Comparison of ENCODE assay signal across 8 cellular contexts in the genomic region with DNA sequence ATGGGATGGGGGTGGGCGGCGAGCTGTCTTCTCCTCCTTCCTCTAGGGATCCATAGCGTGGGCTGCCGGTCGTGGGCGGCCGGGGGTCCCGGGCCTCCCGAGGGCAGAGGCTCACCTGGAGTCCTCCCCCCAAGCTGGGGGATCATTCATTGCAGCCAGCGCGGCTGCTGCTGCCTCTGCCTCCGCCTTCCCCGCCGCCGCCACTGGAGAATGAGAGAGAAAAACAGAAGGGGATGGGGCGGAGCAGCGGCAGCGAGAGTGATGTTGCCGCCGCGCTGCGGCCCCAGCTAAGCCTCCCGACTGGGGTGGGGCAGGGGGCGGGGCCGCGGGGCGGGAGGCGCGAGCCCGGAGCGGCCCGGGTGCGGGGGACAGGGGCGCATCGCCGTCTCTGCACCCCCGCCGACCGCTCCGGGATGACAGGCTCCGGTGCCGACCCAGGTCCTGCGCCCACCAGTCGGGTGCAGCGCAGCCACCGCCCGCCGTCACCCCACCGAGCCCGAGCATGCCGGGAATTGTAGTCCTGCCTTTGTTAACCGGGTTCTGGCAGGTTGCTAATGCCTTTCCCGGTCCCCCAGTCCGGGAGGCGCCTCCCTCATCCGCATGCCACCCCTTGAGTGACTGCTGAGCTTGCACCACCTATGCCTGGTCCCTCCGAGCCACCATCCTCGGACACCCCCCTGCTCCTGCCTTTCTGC. TPM values are rescaled to one million over a fixed set of nuclear protein-coding genes. Genes with fewer than 3 reads are reported as not detected.
DNase-seq lines count a peak whose midpoint lies in the region; ATAC-seq and TF ChIP-seq lines count a peak whose summit lies in the region.

A gene (minus strand): TSS at position 225 of the 695 bp plus-strand sequence. CDS start 580 bp downstream, outside the sequence.

- peak; percentile 52 for ATAC-seq in HG02970 (IDR thresholded peaks at IDR 0.05; ENCODE audit: low FRiP score, unreplicated experiment)
- peak; percentile 86 for ATAC-seq in activated B cell treated with CpG ODN at 0.5 μM for 24 hours (ENCODE audit: low read depth)
- no peak for ATAC-seq in HG02852 (IDR thresholded peaks at IDR 0.05; ENCODE audit: unreplicated experiment)

- peak within 1 kb of the TSS; percentile 18 for H3K27ac Mint-ChIP-seq in activated B cell treated with CpG ODN at 0.5 μM for 24 hours
- H3K27ac Mint-ChIP-seq in immature natural killer cell: peak within 1 kb of the TSS in 4 of 6 donors; percentile 23 to 81 (median 47)

- intact Hi-C loops in activated B cell treated with CpG ODN at 0.5 μM for 24 hours (cut with micrococcal nuclease): loop anchor here (1.0 to 5.0 kb wide), 4 partner anchors 51 to 365 kb away; a partner anchor contains a TSS
- intact Hi-C loops in spleen (cut with DNase I; ENCODE audit: low total_unique reads): no loop called here

- no peaks in the 10 kb centered on the region for H3K36me3 ChIP-seq in spleen

- H3K4me1 Mint-ChIP-seq in activated B cell treated with CpG ODN at 0.5 μM for 24 hours (no peaks in the 10 kb centered on the region), immature natural killer cell (peaks cover 7 to 9% of the 10 kb centered on the region in 2 donors)

- H3K27me3 Mint-ChIP-seq in activated B cell treated with CpG ODN at 0.5 μM for 24 hours (no peaks in the 10 kb centered on the region), immature natural killer cell (ENCODE audit: low read depth in 3 of 3) (peaks cover 0 to 2% (median 2%) of the 10 kb centered on the region in 3 donors)

- no peaks in the 10 kb centered on the region for H3K9me3 ChIP-seq in spleen

- TF ChIP-seq POLR2A in spleen (IDR thresholded peaks at IDR 0.05): no peak

- TF ChIP-seq CTCF in GM12875 (IDR thresholded peaks at IDR 0.05; ENCODE audit: borderline replicate concordance, insufficient read depth, low read depth, low read length) (no peak), activated B cell treated with CpG ODN at 0.5 μM for 24 hours (IDR thresholded peaks at IDR 0.05) (no peak), spleen (IDR thresholded peaks at IDR 0.05 in 8 of 11, conservative IDR thresholded peaks at IDR 0.05 in 3 of 11) (no peak)

- H3K36me3 Mint-ChIP-seq in activated B cell treated with CpG ODN at 0.5 μM for 24 hours (ENCODE audit: low read depth): no peaks in the 10 kb centered on the region
- no peaks in the 10 kb centered on the region for H3K36me3 Mint-ChIP-seq in immature natural killer cell

- H3K27me3 ChIP-seq in spleen (replicated peaks in 1 of 7): peaks cover 0 to 5% (median 0%) of the 10 kb centered on the region in 7 donors

- DNase-seq in NCI-H2171 treated with DMSO at 0.1 percent for 48 hours (lab: John Stamatoyannopoulos, UW): peak; percentile 93
- DNase-seq in activated B cell treated with CpG ODN at 0.5 μM for 24 hours: peak; percentile 60
- DNase-seq in caudate nucleus (lab: John Stamatoyannopoulos, UW): peak in 58 of 61 donors; percentile 45 to 94 (median 82)
- DNase-seq in immature natural killer cell: peak; percentile 42 to 53 (median 49)
- DNase-seq in spleen: peak; percentile 93

- H3K9me3 Mint-ChIP-seq in activated B cell treated with CpG ODN at 0.5 μM for 24 hours (no peaks in the 10 kb centered on the region), immature natural killer cell (no peaks in the 10 kb centered on the region)

- POLR2A ChIA-PET in activated B cell treated with CpG ODN at 0.5 μM for 24 hours (lab: Charles Lee): interaction anchor here (0.5 to 0.9 kb wide), 6 partner anchors 11 to 129 kb away, joined by 3 to 11 read pairs (median 3); a partner anchor contains a TSS

- WGBS in spleen, 5 donors: 0 to 3% (median 1%) methylated on average over 15 to 58 of the region's 58 CpGs

- H3K27ac ChIP-seq in caudate nucleus (ENCODE audit: low read depth, low read length): peak within 1 kb of the TSS; percentile 72
- peak within 1 kb of the TSS; percentile 11 to 88 (median 66) for H3K27ac ChIP-seq in spleen

- H3K4me3 Mint-ChIP-seq in activated B cell treated with CpG ODN at 0.5 μM for 24 hours (peak within 1 kb of the TSS; percentile 86), immature natural killer cell (peak within 1 kb of the TSS; percentile 86 to 93 (median 88))

- peak within 1 kb of the TSS; percentile 51 for H3K4me3 ChIP-seq in GM12875 (ENCODE audit: low read depth, low read length)
- H3K4me3 ChIP-seq in spleen: peak within 1 kb of the TSS; percentile 67 to 93 (median 84)

- CTCF ChIA-PET in activated B cell treated with CpG ODN at 0.5 μM for 24 hours (lab: Charles Lee): interaction anchor here (1.2 kb wide), 1 partner anchor 9 kb away, joined by 5 read pairs; no protein-coding TSS in a partner anchor

- H3K4me1 ChIP-seq in spleen: peaks cover 3 to 53% (median 30%) of the 10 kb centered on the region in 6 donors

RNA-seq across cellular contexts. Expression of the gene that starts here (rescaled TPM):
- 1.5 and 1.8 TPM in 2 replicates for total RNA-seq in activated B cell treated with CpG ODN at 0.5 μM for 24 hours
- polyA plus RNA-seq in immature natural killer cell: 1 to 10 TPM in 2 of 3 donors, not detected in 1; 1.6 to 2.5 TPM
- 1 to 10 TPM; 3.0 to 6.5 (median 4.7) TPM for total RNA-seq in spleen
- polyA plus RNA-seq in spleen: under 1 TPM; 0.33 to 0.99 (median 0.49) TPM
